8 cellular contexts compared by ENCODE assay signal in the genomic region with DNA sequence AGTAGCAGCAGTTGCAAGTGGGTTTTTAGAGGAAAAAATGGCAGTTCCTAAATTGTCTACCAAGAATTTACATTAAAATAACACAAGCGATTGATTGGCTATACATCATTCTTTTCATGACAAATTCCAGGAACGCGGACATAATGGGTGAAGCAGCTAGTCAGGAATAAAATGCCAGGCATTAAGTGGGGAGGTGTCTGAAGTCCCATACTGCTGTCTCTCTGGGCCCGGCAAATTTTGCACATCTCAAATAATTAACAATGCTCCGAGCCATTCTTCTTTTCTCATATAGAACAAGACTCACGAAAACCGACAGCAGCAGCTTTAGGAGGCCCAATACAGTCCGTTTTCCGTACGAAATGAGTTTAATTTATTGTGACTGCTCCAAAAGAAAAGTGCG. TPM values are rescaled to one million over a fixed set of nuclear protein-coding genes. Genes with fewer than 3 reads are reported as not detected.
DNase-seq lines count a peak whose midpoint lies in the region; ATAC-seq, FAIRE-seq and TF ChIP-seq lines count a peak whose summit lies in the region.

No MANE protein-coding gene starts in this region.

- H3K9ac ChIP-seq in DND-41 (ENCODE audit: low read depth, low read length): peak overlapping the region; percentile 87
- H3K9ac ChIP-seq in PC-3 (ENCODE audit: low read length): peak overlapping the region; percentile 92

- H3F3A ChIP-seq in PC-3 (ENCODE audit: low read length, unreplicated experiment): peaks cover 3% of the 10 kb centered on the region

- H3K4me2 ChIP-seq in DND-41 (ENCODE audit: insufficient read depth, low read length) (peak overlapping the region; percentile 90), PC-3 (ENCODE audit: low read length) (peak overlapping the region; percentile 96)

- no peaks in the 10 kb centered on the region for H3K9me3 ChIP-seq in DND-41 (ENCODE audit: insufficient read depth, low read length, severe bottlenecking)
- no peaks in the 10 kb centered on the region for H3K9me3 ChIP-seq in PC-3 (ENCODE audit: low read length)
- H3K9me3 ChIP-seq in pancreas: no peaks in the 10 kb centered on the region

- peaks cover 87% of the 10 kb centered on the region for H3K79me2 ChIP-seq in DND-41 (ENCODE audit: insufficient read depth, low read length)
- peaks cover 78% of the 10 kb centered on the region for H3K79me2 ChIP-seq in PC-3 (ENCODE audit: low read length)

- H3K27me3 ChIP-seq in DND-41 (ENCODE audit: insufficient read depth, low read length, poor library complexity): no peaks in the 10 kb centered on the region
- no peaks in the 10 kb centered on the region for H3K27me3 ChIP-seq in PC-3 (ENCODE audit: low read length)
- H3K27me3 ChIP-seq in pancreas: no peaks in the 10 kb centered on the region

- TF ChIP-seq CTCF in DND-41 (IDR thresholded peaks at IDR 0.05; ENCODE audit: borderline replicate concordance, extremely low read depth, low read length, poor library complexity, severe bottlenecking) (no peak), PC-3 (conservative IDR thresholded peaks at IDR 0.05; ENCODE audit: low read depth, low read length) (no peak), epithelial cell of esophagus (IDR thresholded peaks at IDR 0.05; ENCODE audit: insufficient read depth, low read depth, low read length, missing control alignments) (no peak), pancreas (IDR thresholded peaks at IDR 0.05) (no peak)

- H3K36me3 ChIP-seq in DND-41 (ENCODE audit: insufficient read depth, low read length): peaks cover 68% of the 10 kb centered on the region
- H3K36me3 ChIP-seq in PC-3 (ENCODE audit: low read depth, low read length): peaks cover 18% of the 10 kb centered on the region
- H3K36me3 ChIP-seq in pancreas: no peaks in the 10 kb centered on the region

- H2AFZ ChIP-seq in DND-41 (ENCODE audit: low read depth, low read length) (peak overlapping the region; percentile 79), PC-3 (ENCODE audit: low read length) (no peak overlapping the region)

- CTCF ChIA-PET in PC-3 (lab: Charles Lee): interaction anchor here (1.7 kb wide), 1 partner anchor 14 kb away, joined by 8 read pairs; no protein-coding TSS in a partner anchor

- TSS peak; percentile 59 for BruUV-seq in PC-3 (replicated peaks; lab: Mats Ljungman, UMichigan)

- peak overlapping the region; percentile 67 to 72 for H3K4me3 ChIP-seq in DND-41 (ENCODE audit: low read depth in 1 of 2, low read length in 2 of 2)
- H3K4me3 ChIP-seq in PC-3 (ENCODE audit: low read length): peak overlapping the region; percentile 92
- peak overlapping the region; percentile 98 for H3K4me3 ChIP-seq in epithelial cell of esophagus (ENCODE audit: low read length)
- peak overlapping the region; percentile 60 to 93 (median 82) for H3K4me3 ChIP-seq in pancreas

- POLR2A ChIA-PET in PC-3 (lab: Charles Lee; ENCODE audit: unreplicated experiment): interaction anchor here (0.6 to 1.7 kb wide), 13 partner anchors 9 to 1790 kb away, joined by 3 to 18 read pairs (median 5); a partner anchor contains a TSS

- peak overlapping the region; percentile 88 for H3K27ac ChIP-seq in DND-41 (ENCODE audit: low read length)
- H3K27ac ChIP-seq in PC-3 (ENCODE audit: low read length): peak overlapping the region; percentile 85
- H3K27ac ChIP-seq in pancreas: peak overlapping the region; percentile 89 to 96 (median 94)

- intact Hi-C loops in PC-3 (cut with micrococcal nuclease) (loop anchor here (1.0 to 5.0 kb wide), 3 partner anchors 21 to 73 kb away; a partner anchor contains a TSS), pancreas (cut with DNase I) (no loop called here), head of caudate nucleus (cut with DNase I) (loop anchor here (1.0 kb wide), 1 partner anchor 33 kb away; a partner anchor contains a TSS)

- peaks cover 54% of the 10 kb centered on the region for H3K4me1 ChIP-seq in DND-41 (ENCODE audit: insufficient read depth, low read length)
- H3K4me1 ChIP-seq in PC-3 (ENCODE audit: insufficient read depth, low read length): peaks cover 45% of the 10 kb centered on the region
- peaks cover 4 to 24% (median 15%) of the 10 kb centered on the region in 3 donors for H3K4me1 ChIP-seq in pancreas

- DNase-seq in DND-41 (no peak), PC-3 (no peak), epithelial cell of esophagus (ENCODE audit: low read depth) (no peak), pancreas (no peak), head of caudate nucleus (no peak), hypothalamus (lab: John Stamatoyannopoulos, UW) (no peak), NCI-H2029 (lab: John Stamatoyannopoulos, UW) (no peak), epidermal melanocyte (ENCODE audit: insufficient read length, low spot score) (no peak)

- 0% methylated on average over 11 of the region's 11 CpGs for WGBS in pancreas, 2 donors

- no peaks in the 10 kb centered on the region for H3K9me2 ChIP-seq in PC-3 (replicated peaks; ENCODE audit: low read length)

- FAIRE-seq in pancreas (lab: Jason Lieb, UNC): no peak

- H4K20me1 ChIP-seq in DND-41 (ENCODE audit: insufficient read depth, low read length) (peaks cover 31% of the 10 kb centered on the region), PC-3 (ENCODE audit: low read length) (peaks cover 31% of the 10 kb centered on the region)

- no peak for ATAC-seq in DND-41 (ENCODE audit: insufficient read depth, low read depth)
- no peak for ATAC-seq in PC-3
- no peak for ATAC-seq in pancreas

RNA-seq across cellular contexts. Expression of a gene that starts 0.7 kb away (rescaled TPM):
- 408 and 411 TPM in 2 replicates for total RNA-seq in PC-3 (2014; rRNA removed)
- 100 to 1,000 TPM in 5 of 6 donors, 10 to 100 TPM in 1; 81.3 to 219 (median 128) TPM for total RNA-seq in pancreas
- polyA plus RNA-seq in pancreas: 100 to 1,000 TPM; 361 to 388 TPM

RNA-seq across cellular contexts. Expression of a gene that starts 0.9 kb away (rescaled TPM):
- total RNA-seq in PC-3 (2014; rRNA removed) (39.5 and 51.4 TPM in 2 replicates), pancreas (10 to 100 TPM; 13.1 to 26.7 (median 20.7) TPM)
- 10 to 100 TPM in 1 of 2 donors, 1 to 10 TPM in 1; 8.9 to 12.0 TPM for polyA plus RNA-seq in pancreas

RNA-seq across cellular contexts. Expression of a gene that starts 15.3 kb away (rescaled TPM):
- total RNA-seq in PC-3 (2014; rRNA removed) (23.2 and 31.3 TPM in 2 replicates), pancreas (1 to 10 TPM; 3.3 to 5.4 (median 4.1) TPM)
- polyA plus RNA-seq in pancreas: 1 to 10 TPM; 3.2 to 4.8 TPM

RNA-seq across cellular contexts. Expression of a gene that starts 21.0 kb away (rescaled TPM):
- 46.9 and 53.0 TPM in 2 replicates for total RNA-seq in PC-3 (2014; rRNA removed)
- 1 to 10 TPM; 2.7 to 7.2 (median 3.8) TPM for total RNA-seq in pancreas
- polyA plus RNA-seq in pancreas: 1 to 10 TPM; 2.5 to 5.9 TPM

RNA-seq across cellular contexts. Expression of a gene that starts 33.5 kb away (rescaled TPM):
- total RNA-seq in PC-3 (2014; rRNA removed) (1,420 and 1,912 TPM in 2 replicates), pancreas (1,000 to 10,000 TPM in 1 of 6 donors, 100 to 1,000 TPM in 5; 551 to 1,011 (median 688) TPM)
- 1,000 to 10,000 TPM in 1 of 2 donors, 100 to 1,000 TPM in 1; 722 to 2,449 TPM for polyA plus RNA-seq in pancreas

Comparison
In these comparisons a context has a peak if more than half of its experiments do, and no peak if none do; other contexts are left out.
1. intact Hi-C loops: an anchor here in PC-3 (1.0 to 5.0 kb wide) and head of caudate nucleus (1.0 kb wide); none called in pancreas.